ENCODE assay signal across 13 cellular contexts in the genomic region with DNA sequence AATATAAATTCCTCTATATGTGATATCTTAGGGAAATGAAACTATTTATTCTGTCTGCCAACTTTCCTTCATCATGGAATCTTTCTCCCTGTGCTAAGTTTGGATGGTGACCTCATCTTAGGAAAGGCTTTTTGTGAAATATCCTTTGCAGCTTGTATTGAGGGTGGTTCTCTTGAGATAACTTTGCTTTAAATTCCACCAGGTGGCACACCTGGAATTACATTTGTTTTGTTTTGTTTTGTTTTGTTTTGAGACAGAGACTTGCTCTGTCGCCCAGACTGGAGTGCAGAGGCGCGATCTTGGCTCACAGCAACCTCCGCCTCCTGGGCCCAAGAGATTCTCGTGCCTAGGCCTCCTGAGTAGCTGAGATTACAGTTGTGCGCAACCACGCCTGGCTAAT. TPM values are rescaled to one million over a fixed set of nuclear protein-coding genes. Genes with fewer than 3 reads are reported as not detected.
DNase-seq lines count a peak whose midpoint lies in the region; ATAC-seq and TF ChIP-seq lines count a peak whose summit lies in the region.
"Had no signal": no experiment of that assay in that cellular context is flagged by ENCODE, and none has a peak within 500 bp of the region (broad histone marks: within the 10 kb centered on the region; RNA-seq: fewer than 3 reads in every experiment).

No MANE protein-coding gene starts in this region.

- no peaks in the 10 kb centered on the region for H3K9me3 ChIP-seq in RWPE2 (ENCODE audit: severe bottlenecking)
- H3K9me3 ChIP-seq in neural progenitor cell (ENCODE audit: low read depth): no peaks in the 10 kb centered on the region
- H3K9me3 ChIP-seq: right lobe of liver, transverse colon had no signal

- H3K4me1 ChIP-seq in RWPE2 (ENCODE audit: insufficient read depth, poor library complexity, severe bottlenecking): no peaks in the 10 kb centered on the region
- no peaks in the 10 kb centered on the region for H3K4me1 ChIP-seq in neural progenitor cell
- H3K4me1 ChIP-seq: right lobe of liver, transverse colon had no signal

- H3K27me3 ChIP-seq in RWPE2 (ENCODE audit: insufficient read depth, poor library complexity, severe bottlenecking) (peaks cover 28% of the 10 kb centered on the region), neural progenitor cell (no peaks in the 10 kb centered on the region)
- H3K27me3 ChIP-seq: right lobe of liver, transverse colon had no signal

- ATAC-seq in HG03060 (IDR thresholded peaks at IDR 0.05; ENCODE audit: low read depth, unreplicated experiment) (peak; percentile 58), RWPE2 (ENCODE audit: low read depth) (peak; percentile 49), Right ventricle myocardium inferior (no peak), HG02970 (IDR thresholded peaks at IDR 0.05; ENCODE audit: low FRiP score, unreplicated experiment) (no peak)
- ATAC-seq: naive thymus-derived CD8-positive, alpha-beta T cell had no signal

- no peaks in the 10 kb centered on the region for H3K36me3 Mint-ChIP-seq in activated CD4-positive, alpha-beta T cell treated with anti-CD3 and anti-CD28 coated beads, Interleukin-2, amount 10 ng/mL, durations not matched to agents 24 days and 14 days (ENCODE audit: low read depth)
- no peaks in the 10 kb centered on the region for H3K36me3 Mint-ChIP-seq in neural progenitor cell
- H3K36me3 Mint-ChIP-seq: activated naive CD8-positive, alpha-beta T cell treated with anti-CD3 and anti-CD28 coated beads for 36 hours; IgD-negative memory B cell; naive thymus-derived CD8-positive, alpha-beta T cell had no signal

- peaks cover 56% of the 10 kb centered on the region for H3K27me3 Mint-ChIP-seq in activated CD4-positive, alpha-beta T cell treated with anti-CD3 and anti-CD28 coated beads, Interleukin-2, amount 10 ng/mL, durations not matched to agents 24 days and 14 days
- peaks cover 10% of the 10 kb centered on the region for H3K27me3 Mint-ChIP-seq in neural progenitor cell (ENCODE audit: insufficient read depth, low read depth)
- H3K27me3 Mint-ChIP-seq: IgD-negative memory B cell had no signal

- H3K4me3 Mint-ChIP-seq in activated CD4-positive, alpha-beta T cell treated with anti-CD3 and anti-CD28 coated beads, Interleukin-2, amount 10 ng/mL, durations not matched to agents 24 days and 14 days: no peak overlapping the region
- H3K4me3 Mint-ChIP-seq in neural progenitor cell: no peak overlapping the region
- H3K4me3 Mint-ChIP-seq: activated naive CD8-positive, alpha-beta T cell treated with anti-CD3 and anti-CD28 coated beads for 36 hours had no signal

- peaks cover 16% of the 10 kb centered on the region for H3K4me1 Mint-ChIP-seq in activated CD4-positive, alpha-beta T cell treated with anti-CD3 and anti-CD28 coated beads, Interleukin-2, amount 10 ng/mL, durations not matched to agents 24 days and 14 days
- H3K4me1 Mint-ChIP-seq in neural progenitor cell: no peaks in the 10 kb centered on the region

- no peak overlapping the region for H3K4me2 ChIP-seq in neural progenitor cell

- no peak overlapping the region for H3K4me3 ChIP-seq in RWPE2 (ENCODE audit: severe bottlenecking)
- H3K4me3 ChIP-seq in neural progenitor cell: no peak overlapping the region
- H3K4me3 ChIP-seq: right lobe of liver, transverse colon had no signal

- DNase-seq in activated CD4-positive, alpha-beta T cell treated with anti-CD3 and anti-CD28 coated beads, Interleukin-2, amount 10 ng/mL, durations not matched to agents 24 days and 14 days: peak; percentile 61
- DNase-seq in activated CD4-positive, alpha-beta T cell treated with anti-CD3 and anti-CD28 coated beads, Interleukin-2, amount 50 U/mL, for 48 hours: no peak
- DNase-seq in RWPE2 (ENCODE audit: low spot score) (no peak), neural progenitor cell (ENCODE audit: low spot score) (no peak), cerebellar cortex (ENCODE audit: low spot score) (no peak), Right ventricle myocardium inferior (ENCODE audit: missing footprints) (no peak)
- DNase-seq: activated naive CD8-positive, alpha-beta T cell treated with anti-CD3 and anti-CD28 coated beads for 36 hours; right lobe of liver; transverse colon had no signal

- intact Hi-C loops in activated CD4-positive, alpha-beta T cell treated with anti-CD3 and anti-CD28 coated beads, Interleukin-2, amount 10 ng/mL, durations not matched to agents 24 days and 14 days (cut with micrococcal nuclease): no loop called here
- intact Hi-C loops in Right ventricle myocardium inferior (cut with DNase I): no loop called here

- no peaks in the 10 kb centered on the region for H3F3A ChIP-seq in neural progenitor cell (ENCODE audit: low read depth)

- no peak overlapping the region for H3K27ac Mint-ChIP-seq in activated CD4-positive, alpha-beta T cell treated with anti-CD3 and anti-CD28 coated beads, Interleukin-2, amount 10 ng/mL, durations not matched to agents 24 days and 14 days
- H3K27ac Mint-ChIP-seq in neural progenitor cell: no peak overlapping the region
- H3K27ac Mint-ChIP-seq: activated naive CD8-positive, alpha-beta T cell treated with anti-CD3 and anti-CD28 coated beads for 36 hours; naive thymus-derived CD8-positive, alpha-beta T cell had no signal

- H3K36me3 ChIP-seq in RWPE2 (ENCODE audit: low read depth): no peaks in the 10 kb centered on the region
- H3K36me3 ChIP-seq in neural progenitor cell: no peaks in the 10 kb centered on the region
- H3K36me3 ChIP-seq: right lobe of liver, transverse colon had no signal

- H4K20me1 ChIP-seq in neural progenitor cell (ENCODE audit: low read depth): no peaks in the 10 kb centered on the region

- H3K27ac ChIP-seq in RWPE2 (ENCODE audit: poor library complexity, severe bottlenecking) (no peak overlapping the region), neural progenitor cell (no peak overlapping the region)
- H3K27ac ChIP-seq: right lobe of liver, transverse colon had no signal

- H2AFZ ChIP-seq in neural progenitor cell (replicated peaks): no peak overlapping the region

- H3K79me2 ChIP-seq in neural progenitor cell (ENCODE audit: low read depth): no peaks in the 10 kb centered on the region

- H3K9me3 Mint-ChIP-seq in activated CD4-positive, alpha-beta T cell treated with anti-CD3 and anti-CD28 coated beads, Interleukin-2, amount 10 ng/mL, durations not matched to agents 24 days and 14 days: peaks cover 6% of the 10 kb centered on the region
- no peaks in the 10 kb centered on the region for H3K9me3 Mint-ChIP-seq in neural progenitor cell

- TF ChIP-seq CTCF in RWPE2 (IDR thresholded peaks at IDR 0.05; ENCODE audit: poor library complexity, severe bottlenecking) (peak; percentile 31), neural progenitor cell (IDR thresholded peaks at IDR 0.05) (peak; percentile 13)

- no peak overlapping the region for H3K9ac ChIP-seq in neural progenitor cell

RNA-seq across cellular contexts. Expression of a gene that starts 7.6 kb away (rescaled TPM):
- 0.12 and 0.21 TPM in 2 replicates for total RNA-seq in activated CD4-positive, alpha-beta T cell treated with anti-CD3 and anti-CD28 coated beads, Interleukin-2, amount 10 ng/mL, durations not matched to agents 24 days and 14 days
- not detected in 2 replicates for total RNA-seq in neural progenitor cell (ENCODE audit: low replicate concordance)
- not detected for total RNA-seq in Right ventricle myocardium inferior
- total RNA-seq: naive thymus-derived CD8-positive, alpha-beta T cell; right lobe of liver; transverse colon had no signal

RNA-seq across cellular contexts. Expression of a gene that starts 43.1 kb away (rescaled TPM):
- total RNA-seq in activated CD4-positive, alpha-beta T cell treated with anti-CD3 and anti-CD28 coated beads, Interleukin-2, amount 10 ng/mL, durations not matched to agents 24 days and 14 days: 0.45 and 0.65 TPM in 2 replicates
- not detected in 2 replicates for total RNA-seq in neural progenitor cell (ENCODE audit: low replicate concordance)
- 0.57 TPM for total RNA-seq in Right ventricle myocardium inferior

Comparison
In these comparisons a context has a peak if more than half of its experiments do, and no peak if none do; other contexts are left out.
1. ATAC-seq: peak in HG03060 (single experiment) and RWPE2 (single experiment); none in Right ventricle myocardium inferior (single experiment) and HG02970 (single experiment).